Comparison of ENCODE assay signal across 2 cellular contexts in the genomic region with DNA sequence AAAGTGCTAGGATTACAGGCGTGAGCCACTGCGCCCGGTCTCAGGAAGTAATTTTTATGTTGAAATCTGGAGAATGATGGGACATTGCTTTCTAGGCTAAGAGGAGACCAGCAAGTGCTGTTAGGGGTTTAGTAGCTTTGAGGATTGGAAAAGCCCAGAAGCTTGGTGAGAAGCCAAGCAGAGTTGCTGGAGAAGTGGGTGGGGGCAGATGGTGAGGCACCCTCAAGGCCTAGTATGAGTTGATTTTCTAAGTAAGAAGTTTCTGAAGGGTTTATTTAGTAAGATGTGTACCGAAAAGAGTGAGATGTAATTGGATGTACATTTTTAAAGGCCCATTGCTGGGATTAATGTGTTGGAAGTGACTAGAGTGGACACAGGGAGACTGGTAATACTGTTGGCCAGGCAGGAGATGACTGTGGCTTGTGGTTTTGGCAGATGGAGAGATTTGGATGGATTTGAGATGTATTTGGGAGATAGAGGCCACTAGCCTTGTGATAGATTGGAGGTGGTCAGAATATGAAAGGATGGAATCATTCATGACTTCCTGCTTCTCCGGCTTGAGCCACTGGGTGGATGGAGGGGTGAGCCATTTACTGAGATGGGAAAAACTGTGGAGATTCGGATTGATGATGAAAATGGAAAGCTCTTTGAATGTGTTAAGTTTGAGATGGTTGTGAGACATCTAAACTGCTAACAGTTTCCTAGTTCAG.
TF ChIP-seq lines count a peak whose summit lies in the region.

No MANE protein-coding gene starts in this region.

TF ChIP-seq in SK-N-SH, 30 proteins besides CTCF, POLR2A, EP300 and RAD21 (continues in another document):
- TF ChIP-seq, protein P1, sequence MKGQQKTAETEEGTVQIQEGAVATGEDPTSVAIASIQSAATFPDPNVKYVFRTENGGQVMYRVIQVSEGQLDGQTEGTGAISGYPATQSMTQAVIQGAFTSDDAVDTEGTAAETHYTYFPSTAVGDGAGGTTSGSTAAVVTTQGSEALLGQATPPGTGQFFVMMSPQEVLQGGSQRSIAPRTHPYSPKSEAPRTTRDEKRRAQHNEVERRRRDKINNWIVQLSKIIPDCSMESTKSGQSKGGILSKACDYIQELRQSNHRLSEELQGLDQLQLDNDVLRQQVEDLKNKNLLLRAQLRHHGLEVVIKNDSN (IDR thresholded peaks at IDR 0.05; ENCODE audit: borderline replicate concordance, low read depth) = no peak
- TF ChIP-seq, protein P2, sequence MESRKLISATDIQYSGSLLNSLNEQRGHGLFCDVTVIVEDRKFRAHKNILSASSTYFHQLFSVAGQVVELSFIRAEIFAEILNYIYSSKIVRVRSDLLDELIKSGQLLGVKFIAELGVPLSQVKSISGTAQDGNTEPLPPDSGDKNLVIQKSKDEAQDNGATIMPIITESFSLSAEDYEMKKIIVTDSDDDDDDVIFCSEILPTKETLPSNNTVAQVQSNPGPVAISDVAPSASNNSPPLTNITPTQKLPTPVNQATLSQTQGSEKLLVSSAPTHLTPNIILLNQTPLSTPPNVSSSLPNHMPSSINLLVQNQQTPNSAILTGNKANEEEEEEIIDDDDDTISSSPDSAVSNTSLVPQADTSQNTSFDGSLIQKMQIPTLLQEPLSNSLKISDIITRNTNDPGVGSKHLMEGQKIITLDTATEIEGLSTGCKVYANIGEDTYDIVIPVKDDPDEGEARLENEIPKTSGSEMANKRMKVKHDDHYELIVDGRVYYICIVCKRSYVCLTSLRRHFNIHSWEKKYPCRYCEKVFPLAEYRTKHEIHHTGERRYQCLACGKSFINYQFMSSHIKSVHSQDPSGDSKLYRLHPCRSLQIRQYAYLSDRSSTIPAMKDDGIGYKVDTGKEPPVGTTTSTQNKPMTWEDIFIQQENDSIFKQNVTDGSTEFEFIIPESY (IDR thresholded peaks at IDR 0.05; ENCODE audit: borderline replicate concordance, low read depth) = peak; percentile 61; the same call in 1 of the 2 replicates
- TF ChIP-seq FOXM1 (IDR thresholded peaks at IDR 0.05; ENCODE audit: low read depth) = peak; percentile 56; the same call in 1 of the 2 replicates
- TF ChIP-seq JUND (IDR thresholded peaks at IDR 0.05) = peak; percentile 87
- TF ChIP-seq TEAD4 (IDR thresholded peaks at IDR 0.05; ENCODE audit: borderline replicate concordance, insufficient read depth) = peak; percentile 83
- no peak for TF ChIP-seq TAF1 (IDR thresholded peaks at IDR 0.05; ENCODE audit: borderline replicate concordance, low read depth, low read length)
- TF ChIP-seq, protein P3, sequence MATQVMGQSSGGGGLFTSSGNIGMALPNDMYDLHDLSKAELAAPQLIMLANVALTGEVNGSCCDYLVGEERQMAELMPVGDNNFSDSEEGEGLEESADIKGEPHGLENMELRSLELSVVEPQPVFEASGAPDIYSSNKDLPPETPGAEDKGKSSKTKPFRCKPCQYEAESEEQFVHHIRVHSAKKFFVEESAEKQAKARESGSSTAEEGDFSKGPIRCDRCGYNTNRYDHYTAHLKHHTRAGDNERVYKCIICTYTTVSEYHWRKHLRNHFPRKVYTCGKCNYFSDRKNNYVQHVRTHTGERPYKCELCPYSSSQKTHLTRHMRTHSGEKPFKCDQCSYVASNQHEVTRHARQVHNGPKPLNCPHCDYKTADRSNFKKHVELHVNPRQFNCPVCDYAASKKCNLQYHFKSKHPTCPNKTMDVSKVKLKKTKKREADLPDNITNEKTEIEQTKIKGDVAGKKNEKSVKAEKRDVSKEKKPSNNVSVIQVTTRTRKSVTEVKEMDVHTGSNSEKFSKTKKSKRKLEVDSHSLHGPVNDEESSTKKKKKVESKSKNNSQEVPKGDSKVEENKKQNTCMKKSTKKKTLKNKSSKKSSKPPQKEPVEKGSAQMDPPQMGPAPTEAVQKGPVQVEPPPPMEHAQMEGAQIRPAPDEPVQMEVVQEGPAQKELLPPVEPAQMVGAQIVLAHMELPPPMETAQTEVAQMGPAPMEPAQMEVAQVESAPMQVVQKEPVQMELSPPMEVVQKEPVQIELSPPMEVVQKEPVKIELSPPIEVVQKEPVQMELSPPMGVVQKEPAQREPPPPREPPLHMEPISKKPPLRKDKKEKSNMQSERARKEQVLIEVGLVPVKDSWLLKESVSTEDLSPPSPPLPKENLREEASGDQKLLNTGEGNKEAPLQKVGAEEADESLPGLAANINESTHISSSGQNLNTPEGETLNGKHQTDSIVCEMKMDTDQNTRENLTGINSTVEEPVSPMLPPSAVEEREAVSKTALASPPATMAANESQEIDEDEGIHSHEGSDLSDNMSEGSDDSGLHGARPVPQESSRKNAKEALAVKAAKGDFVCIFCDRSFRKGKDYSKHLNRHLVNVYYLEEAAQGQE (IDR thresholded peaks at IDR 0.05; ENCODE audit: low read depth, low read length) = 0 out of 2 replicates have a peak, but pooled peaks have one; percentile 13
- peak; percentile 66; the same call in 1 of the 2 replicates for TF ChIP-seq POLR2AphosphoS5 (IDR thresholded peaks at IDR 0.05; ENCODE audit: low read depth, low read length)
- no peak for TF ChIP-seq RCOR1 (IDR thresholded peaks at IDR 0.05; ENCODE audit: low read length)
- TF ChIP-seq NFIC (IDR thresholded peaks at IDR 0.05; ENCODE audit: borderline replicate concordance) = peak; percentile 97
- TF ChIP-seq TCF12 (IDR thresholded peaks at IDR 0.05) = peak; percentile 90
- TF ChIP-seq, protein P4, sequence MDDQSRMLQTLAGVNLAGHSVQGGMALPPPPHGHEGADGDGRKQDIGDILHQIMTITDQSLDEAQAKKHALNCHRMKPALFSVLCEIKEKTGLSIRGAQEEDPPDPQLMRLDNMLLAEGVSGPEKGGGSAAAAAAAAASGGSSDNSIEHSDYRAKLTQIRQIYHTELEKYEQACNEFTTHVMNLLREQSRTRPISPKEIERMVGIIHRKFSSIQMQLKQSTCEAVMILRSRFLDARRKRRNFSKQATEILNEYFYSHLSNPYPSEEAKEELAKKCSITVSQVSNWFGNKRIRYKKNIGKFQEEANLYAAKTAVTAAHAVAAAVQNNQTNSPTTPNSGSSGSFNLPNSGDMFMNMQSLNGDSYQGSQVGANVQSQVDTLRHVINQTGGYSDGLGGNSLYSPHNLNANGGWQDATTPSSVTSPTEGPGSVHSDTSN (IDR thresholded peaks at IDR 0.05) = peak; percentile 94
- 0 out of 2 replicates have a peak, but pooled peaks have one; percentile 23 for TF ChIP-seq SIN3A (IDR thresholded peaks at IDR 0.05; ENCODE audit: borderline replicate concordance, low read depth, low read length)
- TF ChIP-seq, protein P5, sequence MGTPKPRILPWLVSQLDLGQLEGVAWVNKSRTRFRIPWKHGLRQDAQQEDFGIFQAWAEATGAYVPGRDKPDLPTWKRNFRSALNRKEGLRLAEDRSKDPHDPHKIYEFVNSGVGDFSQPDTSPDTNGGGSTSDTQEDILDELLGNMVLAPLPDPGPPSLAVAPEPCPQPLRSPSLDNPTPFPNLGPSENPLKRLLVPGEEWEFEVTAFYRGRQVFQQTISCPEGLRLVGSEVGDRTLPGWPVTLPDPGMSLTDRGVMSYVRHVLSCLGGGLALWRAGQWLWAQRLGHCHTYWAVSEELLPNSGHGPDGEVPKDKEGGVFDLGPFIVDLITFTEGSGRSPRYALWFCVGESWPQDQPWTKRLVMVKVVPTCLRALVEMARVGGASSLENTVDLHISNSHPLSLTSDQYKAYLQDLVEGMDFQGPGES (IDR thresholded peaks at IDR 0.05; ENCODE audit: low read depth, low read length) = no peak
- TF ChIP-seq NRF1 (IDR thresholded peaks at IDR 0.05; ENCODE audit: low read depth, low read length) = no peak
- TF ChIP-seq MEF2A (IDR thresholded peaks at IDR 0.05; ENCODE audit: borderline replicate concordance, low read depth) = no peak
- peak; percentile 30; the same call in 1 of the 2 replicates for TF ChIP-seq GABPA (IDR thresholded peaks at IDR 0.05; ENCODE audit: low read depth)
- no peak for TF ChIP-seq EZH2phosphoT487 (IDR thresholded peaks at IDR 0.05; ENCODE audit: borderline replicate concordance, low read depth)
- TF ChIP-seq ELF1 (IDR thresholded peaks at IDR 0.05) = peak; percentile 63
- TF ChIP-seq YY1 (IDR thresholded peaks at IDR 0.05; ENCODE audit: low read depth) = no peak

TF ChIP-seq in endothelial cell of umbilical vein, 7 proteins besides CTCF, POLR2A, EP300 and RAD21:
- TF ChIP-seq GATA2 (IDR thresholded peaks at IDR 0.05; ENCODE audit: insufficient read depth, insufficient read length, low read depth, low read length) (peak; percentile 72), EZH2 (IDR thresholded peaks at IDR 0.05; ENCODE audit: borderline replicate concordance, low read depth, low read length, severe bottlenecking) (no peak)
TF ChIP-seq in endothelial cell of umbilical vein: peak in this region for 1.
